30 cellular contexts compared by ENCODE assay signal in the genomic region with DNA sequence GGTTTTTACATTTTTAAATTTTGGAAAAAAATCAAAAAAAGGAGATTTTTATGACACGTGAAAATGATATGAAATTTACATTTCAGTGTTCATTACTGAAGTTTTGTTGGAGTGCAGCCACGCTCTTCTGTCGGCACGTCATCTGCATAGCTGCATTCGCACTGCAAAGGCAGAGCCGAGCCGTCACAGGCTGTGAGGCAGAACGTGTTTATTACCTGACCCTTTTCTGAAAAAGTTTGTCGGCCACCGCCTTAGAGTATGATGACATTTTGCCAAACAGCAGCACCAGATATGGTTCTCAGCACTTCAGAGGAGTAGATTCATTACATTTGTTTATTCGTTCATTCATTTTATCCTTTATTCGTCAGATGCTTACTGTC. TPM values are rescaled to one million over a fixed set of nuclear protein-coding genes. Genes with fewer than 3 reads are reported as not detected.
A peak's percentile ranks its signal among the peaks of the same experiment; 100 is the strongest.
DNase-seq lines count a peak whose midpoint lies in the region; ATAC-seq lines count a peak whose summit lies in the region.
"Had no signal": no experiment of that assay in that cellular context is flagged by ENCODE, and none has a peak within 500 bp of the region (broad histone marks: within the 10 kb centered on the region; RNA-seq: fewer than 3 reads in every experiment).

No MANE protein-coding gene starts in this region.

- peak; percentile 37 to 44 for ATAC-seq in right cardiac atrium
- ATAC-seq in HG03135 (IDR thresholded peaks at IDR 0.05; ENCODE audit: unreplicated experiment) = no peak
- ATAC-seq: activated CD8-positive, alpha-beta T cell treated with anti-CD3 and anti-CD28 coated beads, Interleukin-2, amount 10 ng/mL, durations not matched to agents 7 days and 5 days; activated naive CD8-positive, alpha-beta T cell treated with anti-CD3 and anti-CD28 coated beads, Interleukin-2, amount 50 U/mL, for 24 hours had no signal

- H3K27ac ChIP-seq in right cardiac atrium (ENCODE audit: low read length) = peak overlapping the region; percentile 95
- H3K27ac ChIP-seq in skeletal muscle tissue (ENCODE audit: low read depth, low read length) = peak overlapping the region; percentile 27
- H3K27ac ChIP-seq: BLaER1, SK-N-MC, transverse colon had no signal

- H3K9me3 Mint-ChIP-seq in dendritic cell treated with granulocyte-macrophage colony-stimulating factor and Interleukin-4, amounts not matched to agents 40 ng/mL and 50 ng/mL, for 4 days = no peaks in the 10 kb centered on the region
- H3K9me3 Mint-ChIP-seq: activated naive CD8-positive, alpha-beta T cell treated with anti-CD3 and anti-CD28 coated beads, Interleukin-2, amount 50 U/mL, for 24 hours; nephron progenitor cell; stimulated activated naive CD8-positive, alpha-beta T cell treated with anti-CD3 and anti-CD28 coated beads, Interleukin-15, Interleukin-2, amounts not matched to agents 100 ng/mL and 50 ng/mL, for 24 hours; T-helper 1 cell treated with Interleukin-12 subunit alpha and Interleukin-12 subunit beta and Interleukin-4 antibody, amounts not matched to agents 30 μg/mL and 1 μg/mL, for 36 hours had no signal

- intact Hi-C loops in dendritic cell treated with granulocyte-macrophage colony-stimulating factor and Interleukin-4, amounts not matched to agents 40 ng/mL and 50 ng/mL, for 4 days (cut with micrococcal nuclease) = no loop called here
- intact Hi-C loops in right cardiac atrium (cut with DNase I) = no loop called here

- DNase-seq in RPMI8226 = peak; percentile 33
- DNase-seq in right cardiac atrium = peak in 1 of 3 donors; percentile 68
- DNase-seq in dermis blood vessel endothelial cell = no peak
- DNase-seq in G401 (ENCODE audit: low spot score) = no peak
- no peak for DNase-seq in NCI-H345 (lab: John Stamatoyannopoulos, UW)
- DNase-seq: activated CD8-positive, alpha-beta T cell treated with anti-CD3 and anti-CD28 coated beads, Interleukin-2, amount 10 ng/mL, durations not matched to agents 7 days and 5 days; activated naive CD8-positive, alpha-beta T cell treated with anti-CD3 and anti-CD28 coated beads, Interleukin-2, amount 50 U/mL, for 24 hours; COR-L47; effector memory CD4-positive, alpha-beta T cell; erythroblast; glutamatergic neuron; HCEC 1CT; KBM-7; MG63; NCI-H1105 treated with DMSO at 0.1 percent for 48 hours; NCI-H2029 treated with DMSO at 0.1 percent for 48 hours; NCI-H226; NCI-H774; nephron progenitor cell; transverse colon had no signal

- no peaks in the 10 kb centered on the region for H3K27me3 ChIP-seq in right cardiac atrium (ENCODE audit: control insufficient read depth, insufficient read depth)
- H3K27me3 ChIP-seq in skeletal muscle tissue (ENCODE audit: control insufficient read depth in 3 of 3, insufficient read depth in 3 of 3, low read length in 3 of 3) = peaks cover 0 to 5% (median 0%) of the 10 kb centered on the region in 3 donors
- H3K27me3 ChIP-seq: BLaER1, transverse colon had no signal

- in situ Hi-C loops in G401 (cut with HindIII; ENCODE audit: low sequenced_read_pairs) = no loop called here

- 38% methylated on average over 12 of the region's 12 CpGs for WGBS in right cardiac atrium

- H3K4me3 Mint-ChIP-seq in dendritic cell treated with granulocyte-macrophage colony-stimulating factor and Interleukin-4, amounts not matched to agents 40 ng/mL and 50 ng/mL, for 4 days = no peak overlapping the region
- H3K4me3 Mint-ChIP-seq: activated CD8-positive, alpha-beta T cell treated with anti-CD3 and anti-CD28 coated beads, Interleukin-2, amount 10 ng/mL, durations not matched to agents 7 days and 5 days; activated naive CD8-positive, alpha-beta T cell treated with anti-CD3 and anti-CD28 coated beads, Interleukin-2, amount 50 U/mL, for 24 hours; nephron progenitor cell; stimulated activated naive CD8-positive, alpha-beta T cell treated with anti-CD3 and anti-CD28 coated beads, Interleukin-15, Interleukin-2, amounts not matched to agents 100 ng/mL and 50 ng/mL, for 24 hours; T-helper 1 cell treated with Interleukin-12 subunit alpha and Interleukin-12 subunit beta and Interleukin-4 antibody, amounts not matched to agents 30 μg/mL and 1 μg/mL, for 36 hours had no signal

- H3K9ac ChIP-seq in skeletal muscle tissue (ENCODE audit: low read depth in 1 of 3, low read length in 3 of 3) = peak overlapping the region in 1 of 3 donors; percentile 77
- H3K9ac ChIP-seq: BLaER1 had no signal

- H3K4me1 Mint-ChIP-seq in dendritic cell treated with granulocyte-macrophage colony-stimulating factor and Interleukin-4, amounts not matched to agents 40 ng/mL and 50 ng/mL, for 4 days (ENCODE audit: low read depth) = peaks cover 53% of the 10 kb centered on the region

- H3K36me3 ChIP-seq in skeletal muscle tissue (ENCODE audit: control insufficient read depth in 3 of 3, insufficient read depth in 3 of 3, low read length in 3 of 3) = peaks cover 2 to 8% (median 3%) of the 10 kb centered on the region in 3 donors
- H3K36me3 ChIP-seq: MG63, transverse colon had no signal

- peaks cover 8% of the 10 kb centered on the region for H3K4me1 ChIP-seq in right cardiac atrium (ENCODE audit: control insufficient read depth, insufficient read depth, low read length)
- peaks cover 21 to 36% (median 32%) of the 10 kb centered on the region in 3 donors for H3K4me1 ChIP-seq in skeletal muscle tissue (ENCODE audit: control insufficient read depth in 3 of 3, insufficient read depth in 3 of 3, low read length in 3 of 3)
- H3K4me1 ChIP-seq: transverse colon had no signal

- H3K27me3 Mint-ChIP-seq in dendritic cell treated with granulocyte-macrophage colony-stimulating factor and Interleukin-4, amounts not matched to agents 40 ng/mL and 50 ng/mL, for 4 days = no peaks in the 10 kb centered on the region
- H3K27me3 Mint-ChIP-seq: activated naive CD8-positive, alpha-beta T cell treated with anti-CD3 and anti-CD28 coated beads, Interleukin-2, amount 50 U/mL, for 24 hours; stimulated activated naive CD8-positive, alpha-beta T cell treated with anti-CD3 and anti-CD28 coated beads, Interleukin-15, Interleukin-2, amounts not matched to agents 100 ng/mL and 50 ng/mL, for 24 hours had no signal

- H3K4me3 ChIP-seq in right cardiac atrium (ENCODE audit: low read length) = no peak overlapping the region
- peak overlapping the region in 2 of 3 donors; percentile 41 to 44 for H3K4me3 ChIP-seq in skeletal muscle tissue (ENCODE audit: low read length in 3 of 3)
- H3K4me3 ChIP-seq: BLaER1, MG63, SK-N-MC, transverse colon had no signal

- peak overlapping the region; percentile 45 for H3K27ac Mint-ChIP-seq in dendritic cell treated with granulocyte-macrophage colony-stimulating factor and Interleukin-4, amounts not matched to agents 40 ng/mL and 50 ng/mL, for 4 days
- H3K27ac Mint-ChIP-seq: activated CD8-positive, alpha-beta T cell treated with anti-CD3 and anti-CD28 coated beads, Interleukin-2, amount 10 ng/mL, durations not matched to agents 7 days and 5 days; activated naive CD8-positive, alpha-beta T cell treated with anti-CD3 and anti-CD28 coated beads, Interleukin-2, amount 50 U/mL, for 24 hours; progenitor cell of endocrine pancreas; stimulated activated naive CD8-positive, alpha-beta T cell treated with anti-CD3 and anti-CD28 coated beads, Interleukin-15, Interleukin-2, amounts not matched to agents 100 ng/mL and 50 ng/mL, for 24 hours; T-helper 1 cell treated with Interleukin-12 subunit alpha and Interleukin-12 subunit beta and Interleukin-4 antibody, amounts not matched to agents 30 μg/mL and 1 μg/mL, for 36 hours had no signal

- H3K9me3 ChIP-seq in right cardiac atrium (ENCODE audit: control insufficient read depth, low read length) (no peaks in the 10 kb centered on the region), skeletal muscle tissue (ENCODE audit: control insufficient read depth in 3 of 3, low read length in 3 of 3) (no peaks in the 10 kb centered on the region)
- H3K9me3 ChIP-seq: BLaER1, MG63, transverse colon had no signal

- peaks cover 78% of the 10 kb centered on the region for H3K36me3 Mint-ChIP-seq in dendritic cell treated with granulocyte-macrophage colony-stimulating factor and Interleukin-4, amounts not matched to agents 40 ng/mL and 50 ng/mL, for 4 days (ENCODE audit: low read depth)

RNA-seq across cellular contexts. Expression of gene HRH2, which starts 24.1 kb away (rescaled TPM):
- total RNA-seq in right cardiac atrium (10 to 100 TPM; 21.0 to 37.5 (median 32.0) TPM), skeletal muscle tissue (1.0 TPM), dermis blood vessel endothelial cell (0.05 TPM in 1 of 2 replicates, not detected in the other)
- 18.6 TPM for polyA plus RNA-seq in right cardiac atrium
- not detected in 2 replicates for total RNA-seq in G401 (2014; rRNA removed; shearing (Covaris generic))
- total RNA-seq: lung microvascular endothelial cell had no signal
- polyA plus RNA-seq: AG04450 had no signal

Comparison
In these comparisons a context has a peak if more than half of its experiments do, and no peak if none do; other contexts are left out.
1. RNA of gene HRH2, which starts 24.1 kb away (total RNA-seq): 21.0 to 37.5 TPM in right cardiac atrium; 1.0 TPM in skeletal muscle tissue (single experiment), 0.05 TPM in dermis blood vessel endothelial cell and not detected in G401; every median in the first group is over 10 times any median in the second.